ENCODE assay signal across 15 cellular contexts in genomic region chr20:22791877-22792525, GRCh38.
"Had no signal": no experiment of that assay in that cellular context is flagged by ENCODE, and none has a peak within 500 bp of the region (broad histone marks: within the 10 kb centered on the region; RNA-seq: fewer than 3 reads in every experiment).

No MANE protein-coding gene starts in this region.

- H3K27ac ChIP-seq: colonic mucosa, gastrocnemius medialis, ovary, stomach, testis had no signal

- ATAC-seq: activated CD4-positive, CD25-positive, alpha-beta regulatory T cell treated with anti-CD3 and anti-CD28 coated beads, Interleukin-2, amount 50 U/mL, for 24 hours; gastrocnemius medialis had no signal

- H3K9me3 Mint-ChIP-seq: activated T-helper 1 cell treated with anti-CD3 and anti-CD28 coated beads, Interleukin-12 subunit alpha, Interleukin-12 subunit beta, Interleukin-2, Interleukin-4 antibody, amounts not matched to agents 30 ng/mL and 10 ng/mL and 1 ng/mL, durations not matched to agents 14 hours and 24 hours and 36 hours had no signal

- H3K36me3 ChIP-seq: colonic mucosa, gastrocnemius medialis, heart right ventricle, ovary, stomach had no signal

- H3K27me3 ChIP-seq: colonic mucosa, gastrocnemius medialis, ovary, stomach, testis had no signal

- H3K27ac Mint-ChIP-seq: activated T-helper 1 cell treated with anti-CD3 and anti-CD28 coated beads, Interleukin-12 subunit alpha, Interleukin-12 subunit beta, Interleukin-2, Interleukin-4 antibody, amounts not matched to agents 30 ng/mL and 10 ng/mL and 1 ng/mL, durations not matched to agents 14 hours and 24 hours and 36 hours had no signal

- H3K4me1 ChIP-seq: colonic mucosa, gastrocnemius medialis had no signal

- DNase-seq: activated CD4-positive, alpha-beta T cell treated with anti-CD3 and anti-CD28 coated beads, Interleukin-2, amount 50 U/mL, for 1 hour; activated CD8-positive, alpha-beta memory T cell treated with anti-CD3 and anti-CD28 coated beads for 24 hours; aorta; colonic mucosa; gastrocnemius medialis; heart right ventricle; ovary; stimulated activated CD4-positive, alpha-beta T cell treated with anti-CD3 and anti-CD28 coated beads, Interleukin-1b, Interleukin-23, amount 100 ng/mL, for 48 hours; stomach; T-helper 1 cell; T1000; testis had no signal

- H3K4me3 Mint-ChIP-seq: activated T-helper 1 cell treated with anti-CD3 and anti-CD28 coated beads, Interleukin-12 subunit alpha, Interleukin-12 subunit beta, Interleukin-2, Interleukin-4 antibody, amounts not matched to agents 30 ng/mL and 10 ng/mL and 1 ng/mL, durations not matched to agents 14 hours and 24 hours and 36 hours; neural crest cell had no signal

- H3K4me3 ChIP-seq: colonic mucosa, gastrocnemius medialis, heart right ventricle, ovary, stomach, testis had no signal

- H3K9me3 ChIP-seq: colonic mucosa, gastrocnemius medialis, heart right ventricle, ovary, stomach, testis had no signal
